Comparison of ENCODE assay signal across 19 cellular contexts in the genomic region with DNA sequence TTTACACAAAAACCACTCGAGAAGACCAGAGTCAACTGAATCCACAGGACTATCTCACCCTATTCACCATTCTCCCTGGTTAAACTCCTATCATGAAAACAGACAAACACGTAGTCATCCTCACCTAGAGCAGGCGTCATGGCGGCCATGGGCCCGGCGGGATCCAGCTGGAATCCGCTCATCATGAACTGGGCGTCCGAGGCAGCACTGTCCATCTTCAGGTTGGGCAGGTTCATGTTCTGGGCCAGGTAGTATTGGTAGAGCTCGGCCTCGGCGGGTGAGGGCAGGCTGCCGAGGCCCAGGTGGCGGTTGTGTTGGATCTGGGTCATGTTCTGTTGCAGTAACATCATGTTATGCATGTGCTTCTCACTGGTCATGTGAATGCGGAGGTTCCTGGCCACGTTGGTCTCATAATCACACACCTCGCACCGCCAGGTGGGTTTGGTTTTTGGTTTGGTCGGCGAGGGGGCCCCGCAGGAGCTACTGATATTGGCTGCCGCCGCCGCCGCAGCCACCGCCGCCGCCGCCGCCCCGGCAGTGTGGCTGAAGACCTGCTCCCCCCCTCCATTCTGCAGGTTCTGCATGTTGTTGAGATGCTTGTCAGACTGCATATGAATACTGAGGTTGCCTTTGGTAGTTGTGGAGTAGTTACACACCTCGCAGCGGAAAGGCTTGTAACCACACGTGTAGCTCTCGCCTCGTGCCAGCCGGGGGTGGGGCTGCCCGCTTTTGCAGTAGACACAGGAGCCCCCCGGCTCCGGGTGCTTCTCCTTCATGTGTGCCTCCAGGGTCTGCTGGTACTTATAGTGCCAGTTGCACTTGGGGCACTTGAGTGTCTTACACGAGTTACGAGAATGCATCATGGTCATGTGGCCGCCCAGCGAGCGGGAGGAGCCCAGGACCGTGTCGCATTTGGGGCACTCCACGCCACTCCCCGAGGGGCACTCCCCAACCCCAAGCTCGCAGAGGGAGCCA.
"Had no signal": no experiment of that assay in that cellular context is flagged by ENCODE, and none has a peak within 500 bp of the region (broad histone marks: within the 10 kb centered on the region; RNA-seq: fewer than 3 reads in every experiment).

No MANE protein-coding gene starts in this region.

- ATAC-seq: esophagus mucosa; heart right ventricle; left lobe of liver; mucosa of descending colon; naive thymus-derived CD8-positive, alpha-beta T cell; psoas muscle had no signal

- H3K27me3 ChIP-seq: dorsolateral prefrontal cortex, heart right ventricle had no signal

- H3K9me3 ChIP-seq: heart right ventricle, mucosa of descending colon, psoas muscle had no signal

- H3K27ac ChIP-seq: dorsolateral prefrontal cortex, heart right ventricle, parathyroid adenoma had no signal

- DNase-seq: cortex of kidney; dorsolateral prefrontal cortex; effector CD8-positive, alpha-beta T cell; heart right ventricle; hypothalamus; islet precursor cell; mammary epithelial cell; mucosa of descending colon; naive thymus-derived CD8-positive, alpha-beta T cell; nucleus accumbens; psoas muscle; retina; small intestine; stimulated activated CD4-positive, alpha-beta T cell treated with anti-CD3 and anti-CD28 coated beads, Interleukin-12 subunit alpha, Interleukin-12 subunit beta, amount 100 ng/mL, for 4 hours; stimulated activated naive CD4-positive, alpha-beta T cell treated with Interleukin-2 at 50 U/mL for 16 hours; trophoblast cell had no signal

- H2AFZ ChIP-seq: parathyroid adenoma had no signal

- H3K4me3 ChIP-seq: dorsolateral prefrontal cortex, heart right ventricle, mucosa of descending colon, psoas muscle had no signal
